ENCODE assay signal across 29 cellular contexts in genomic region chr18:36175481-36175880, GRCh38. TPM values are rescaled to one million over a fixed set of nuclear protein-coding genes. Genes with fewer than 3 reads are reported as not detected.
DNase-seq lines count a peak whose midpoint lies in the region; ATAC-seq, FAIRE-seq and TF ChIP-seq lines count a peak whose summit lies in the region.
"Had no signal": no experiment of that assay in that cellular context is flagged by ENCODE, and none has a peak within 500 bp of the region (broad histone marks: within the 10 kb centered on the region; RNA-seq: fewer than 3 reads in every experiment).

No MANE protein-coding gene starts in this region.

- ATAC-seq in activated naive CD8-positive, alpha-beta T cell treated with anti-CD3 and anti-CD28 coated beads, Interleukin-2, amount 50 U/mL, for 24 hours = no peak
- ATAC-seq in K562 = no peak
- peak; percentile 46 for ATAC-seq in HepG2
- ATAC-seq in stimulated activated naive B cell treated with anti-CD40 and anti-IgM and Interleukin-4, amounts not matched to agents 10 μg/mL and 1 μg/mL and 100 μg/mL, for 72 hours (replicated peaks) = no peak
- no peak for ATAC-seq in gastrocnemius medialis
- no peak for ATAC-seq in HG02763 (IDR thresholded peaks at IDR 0.05; ENCODE audit: unreplicated experiment)
- ATAC-seq: activated CD8-positive, alpha-beta T cell treated with anti-CD3 and anti-CD28 coated beads, Interleukin-2, amount 10 ng/mL, durations not matched to agents 7 days and 5 days; gastroesophageal sphincter had no signal

- H3K27ac ChIP-seq in K562 (ENCODE audit: extremely low read depth, low read depth, low read length) (no peak overlapping the region), HepG2 (ENCODE audit: extremely low read length, insufficient read depth, low read length) (peak overlapping the region; percentile 81), gastrocnemius medialis (no peak overlapping the region)
- H3K27ac ChIP-seq: gastroesophageal sphincter, neural progenitor cell, parathyroid adenoma, thyroid gland, vagina, WERI-Rb-1 had no signal

- no TSS peak for BruUV-seq in K562 (replicated peaks; lab: Mats Ljungman, UMichigan)
- BruUV-seq in HepG2 (replicated peaks; lab: Mats Ljungman, UMichigan) = no TSS peak

- no peaks in the 10 kb centered on the region for H3K9me1 ChIP-seq in K562 (ENCODE audit: control insufficient read depth, insufficient read depth, low read length)

- H3K27ac Mint-ChIP-seq in activated naive CD8-positive, alpha-beta T cell = peak overlapping the region; percentile 22
- no peak overlapping the region for H3K27ac Mint-ChIP-seq in activated naive CD8-positive, alpha-beta T cell treated with anti-CD3 and anti-CD28 coated beads, Interleukin-2, amount 50 U/mL, for 24 hours
- H3K27ac Mint-ChIP-seq in stimulated activated naive B cell treated with anti-CD40 and anti-IgM and Interleukin-4, amounts not matched to agents 10 μg/mL and 1 μg/mL and 100 μg/mL, for 72 hours = peak overlapping the region; percentile 3
- H3K27ac Mint-ChIP-seq: activated CD8-positive, alpha-beta T cell treated with anti-CD3 and anti-CD28 coated beads, Interleukin-2, amount 10 ng/mL, durations not matched to agents 7 days and 5 days; B cell; H9; memory B cell; neural progenitor cell had no signal

- 75% methylated on average over 1 of the region's 1 CpG for WGBS in K562 (ENCODE audit: insufficient coverage, low coverage, missing lambda C conversion rate)
- WGBS in HepG2 (ENCODE audit: low lambda C conversion rate) = 67% methylated on average over 1 of the region's 1 CpG

- H3K27me3 Mint-ChIP-seq in activated naive CD8-positive, alpha-beta T cell = no peaks in the 10 kb centered on the region
- H3K27me3 Mint-ChIP-seq in activated naive CD8-positive, alpha-beta T cell treated with anti-CD3 and anti-CD28 coated beads, Interleukin-2, amount 50 U/mL, for 24 hours = no peaks in the 10 kb centered on the region
- H3K27me3 Mint-ChIP-seq in stimulated activated naive B cell treated with anti-CD40 and anti-IgM and Interleukin-4, amounts not matched to agents 10 μg/mL and 1 μg/mL and 100 μg/mL, for 72 hours = no peaks in the 10 kb centered on the region
- H3K27me3 Mint-ChIP-seq: B cell, brain, memory B cell had no signal

- H2AFZ ChIP-seq in K562 (ENCODE audit: low read depth, low read length) (no peak overlapping the region), HepG2 (ENCODE audit: low read length) (no peak overlapping the region)
- H2AFZ ChIP-seq: neural progenitor cell, parathyroid adenoma had no signal

- no peak overlapping the region for H3K4me3 Mint-ChIP-seq in activated naive CD8-positive, alpha-beta T cell
- H3K4me3 Mint-ChIP-seq in activated naive CD8-positive, alpha-beta T cell treated with anti-CD3 and anti-CD28 coated beads, Interleukin-2, amount 50 U/mL, for 24 hours = no peak overlapping the region
- no peak overlapping the region for H3K4me3 Mint-ChIP-seq in stimulated activated naive B cell treated with anti-CD40 and anti-IgM and Interleukin-4, amounts not matched to agents 10 μg/mL and 1 μg/mL and 100 μg/mL, for 72 hours
- H3K4me3 Mint-ChIP-seq: activated CD8-positive, alpha-beta T cell treated with anti-CD3 and anti-CD28 coated beads, Interleukin-2, amount 10 ng/mL, durations not matched to agents 7 days and 5 days; B cell; brain; H9; memory B cell; neural progenitor cell had no signal

- POLR2A ChIA-PET in K562 (lab: Yijun Ruan, JAX) = interaction anchor here (1.0 to 2.1 kb wide), 6 partner anchors 11 to 37 kb away, joined by 3 to 7 read pairs (median 3); partner anchors contain the start of gene MOCOS
- POLR2A ChIA-PET in HepG2 (lab: Yijun Ruan, JAX) = interaction anchor here (0.6 to 4.5 kb wide), 7 partner anchors 9 to 97 kb away, joined by 3 to 103 read pairs (median 6); partner anchors contain the start of genes ELP2, MOCOS and SLC39A6

- CTCF ChIA-PET in K562 (lab: Yijun Ruan, JAX; ENCODE audit: low intra/inter-chr PET ratio) (no interaction called here), HepG2 (lab: Yijun Ruan, JAX; ENCODE audit: low intra/inter-chr PET ratio, low total read pairs) (no interaction called here)

- no peak for TF ChIP-seq RAD21 in K562 (CRISPR knock-in tag; conservative IDR thresholded peaks at IDR 0.05 in 1 of 2, IDR thresholded peaks at IDR 0.05 in 1 of 2)
- no peak for TF ChIP-seq RAD21 in HepG2 (CRISPR knock-in tag; IDR thresholded peaks at IDR 0.05)

- H3K4me1 ChIP-seq in K562 (replicated peaks in 1 of 2; ENCODE audit: control insufficient read depth in 2 of 2, insufficient read depth in 2 of 2, low read length in 2 of 2) = peaks cover 0 to 12% of the 10 kb centered on the region in 2 experiments; a peak in 4 of 5 replicates
- peaks cover 66% of the 10 kb centered on the region for H3K4me1 ChIP-seq in HepG2 (ENCODE audit: insufficient read depth, low read length)
- peaks cover 0 to 9% of the 10 kb centered on the region in 2 donors for H3K4me1 ChIP-seq in gastrocnemius medialis
- H3K4me1 ChIP-seq: neural progenitor cell, parathyroid adenoma, vagina had no signal

- H3K79me2 ChIP-seq in K562 (ENCODE audit: control insufficient read depth, insufficient read depth, low read length) (no peaks in the 10 kb centered on the region), HepG2 (ENCODE audit: insufficient read depth, low read length) (no peaks in the 10 kb centered on the region)
- H3K79me2 ChIP-seq: parathyroid adenoma had no signal

- in situ Hi-C loops in K562 (cut with MboI) = no loop called here
- in situ Hi-C loops in HepG2 (cut with HindIII; ENCODE audit: extremely low pct_ligation_motif_present, low pct_unique_long_range_greater_than_20kb) = no loop called here
- in situ Hi-C loops in gastrocnemius medialis (cut with MboI; ENCODE audit: low sequenced_read_pairs in 4 of 4) = no loop called here

- TF ChIP-seq CTCF in K562 (IDR thresholded peaks at IDR 0.05 in 2 of 3, conservative IDR thresholded peaks at IDR 0.05 in 1 of 3; ENCODE audit: insufficient read depth in 2 of 3, low read depth in 1 of 3, low read length in 3 of 3) = no peak
- no peak for TF ChIP-seq CTCF in HepG2 (CRISPR knock-in tag; IDR thresholded peaks at IDR 0.05)
- no peak for TF ChIP-seq CTCF in gastrocnemius medialis (IDR thresholded peaks at IDR 0.05 in 4 of 5, conservative IDR thresholded peaks at IDR 0.05 in 1 of 5)
- TF ChIP-seq CTCF in D721Med (IDR thresholded peaks at IDR 0.05; ENCODE audit: insufficient read depth, missing control alignments) = no peak

- H3K27me3 ChIP-seq in K562 (ENCODE audit: control insufficient read depth in 2 of 2, insufficient read depth in 2 of 2, low read length in 2 of 2) (no peaks in the 10 kb centered on the region), HepG2 (ENCODE audit: control insufficient read depth in 1 of 2, insufficient read depth in 2 of 2, low read length in 2 of 2) (no peaks in the 10 kb centered on the region; a peak in 1 of 5 replicates), gastrocnemius medialis (no peaks in the 10 kb centered on the region)
- H3K27me3 ChIP-seq: gastroesophageal sphincter, neural progenitor cell, thyroid gland, vagina had no signal

- H3K36me3 ChIP-seq in K562 (ENCODE audit: control insufficient read depth, insufficient read depth, low read length) = peaks cover 66% of the 10 kb centered on the region
- peaks cover 12 to 34% of the 10 kb centered on the region in 2 experiments for H3K36me3 ChIP-seq in HepG2 (replicated peaks in 1 of 2; ENCODE audit: control insufficient read depth in 1 of 2, insufficient read depth in 2 of 2, low read length in 2 of 2)
- H3K36me3 ChIP-seq in gastrocnemius medialis = peaks cover 5 to 65% of the 10 kb centered on the region in 2 donors

- TF ChIP-seq EP300 in K562 (IDR thresholded peaks at IDR 0.05; ENCODE audit: low read length) (no peak), HepG2 (IDR thresholded peaks at IDR 0.05; ENCODE audit: low read depth in 2 of 2, low read length in 2 of 2) (no peak), HepG2 (CRISPR knock-in tag; IDR thresholded peaks at IDR 0.05; ENCODE audit: borderline replicate concordance) (no peak)

- H3K9me3 ChIP-seq in K562 (replicated peaks; ENCODE audit: control insufficient read depth, insufficient read depth, low read depth, low read length) (no peaks in the 10 kb centered on the region), HepG2 (ENCODE audit: low read length) (no peaks in the 10 kb centered on the region), gastrocnemius medialis (no peaks in the 10 kb centered on the region)
- H3K9me3 ChIP-seq: gastroesophageal sphincter, thyroid gland, vagina had no signal

- intact Hi-C loops in K562 (cut with micrococcal nuclease) (no loop called here), HepG2 (cut with micrococcal nuclease; ENCODE audit: unreplicated experiment) (no loop called here), gastrocnemius medialis (cut with DNase I; ENCODE audit: low total_unique reads) (no loop called here)

- H3K4me3 ChIP-seq in K562 = no peak overlapping the region
- H3K4me3 ChIP-seq in HepG2 (replicated peaks in 1 of 3; ENCODE audit: insufficient read depth in 1 of 3, low read depth in 2 of 3, low read length in 3 of 3) = no peak overlapping the region
- no peak overlapping the region for H3K4me3 ChIP-seq in gastrocnemius medialis
- H3K4me3 ChIP-seq: gastroesophageal sphincter, neural progenitor cell, smooth muscle cell, thyroid gland, vagina had no signal

- peaks cover 5% of the 10 kb centered on the region for H3K4me1 Mint-ChIP-seq in activated naive CD8-positive, alpha-beta T cell (ENCODE audit: low read depth)
- H3K4me1 Mint-ChIP-seq in activated naive CD8-positive, alpha-beta T cell treated with anti-CD3 and anti-CD28 coated beads, Interleukin-2, amount 50 U/mL, for 24 hours = peaks cover 7% of the 10 kb centered on the region
- H3K4me1 Mint-ChIP-seq in stimulated activated naive B cell treated with anti-CD40 and anti-IgM and Interleukin-4, amounts not matched to agents 10 μg/mL and 1 μg/mL and 100 μg/mL, for 72 hours = peaks cover 18 to 30% of the 10 kb centered on the region in 2 donors

- FAIRE-seq in K562 (lab: Jason Lieb, UNC) (no peak), HepG2 (lab: Jason Lieb, UNC) (no peak), D721Med (lab: Jason Lieb, UNC) (no peak)
- FAIRE-seq: G401.6 had no signal

- H3K4me2 ChIP-seq in K562 (ENCODE audit: insufficient read depth, low read length) (no peak overlapping the region), HepG2 (ENCODE audit: low read depth, low read length) (peak overlapping the region; percentile 8; the same call in 1 of the 2 replicates)
- H3K4me2 ChIP-seq: neural progenitor cell, smooth muscle cell had no signal

- no peaks in the 10 kb centered on the region for H3K9me3 Mint-ChIP-seq in activated naive CD8-positive, alpha-beta T cell (ENCODE audit: low read depth)
- H3K9me3 Mint-ChIP-seq in activated naive CD8-positive, alpha-beta T cell treated with anti-CD3 and anti-CD28 coated beads, Interleukin-2, amount 50 U/mL, for 24 hours = no peaks in the 10 kb centered on the region
- no peaks in the 10 kb centered on the region for H3K9me3 Mint-ChIP-seq in stimulated activated naive B cell treated with anti-CD40 and anti-IgM and Interleukin-4, amounts not matched to agents 10 μg/mL and 1 μg/mL and 100 μg/mL, for 72 hours
- H3K9me3 Mint-ChIP-seq: brain, H9, memory B cell, neural progenitor cell had no signal

- H3K9ac ChIP-seq in K562 (ENCODE audit: insufficient read depth in 1 of 2, low read depth in 2 of 2, low read length in 2 of 2) (no peak overlapping the region), HepG2 (ENCODE audit: insufficient read depth, low read depth, low read length) (peak overlapping the region; percentile 39)
- H3K9ac ChIP-seq: neural progenitor cell, parathyroid adenoma had no signal

- TF ChIP-seq POLR2A in K562 (conservative IDR thresholded peaks at IDR 0.05) = 0 out of 2 replicates have a peak, but pooled peaks have one; percentile 29
- no peak for TF ChIP-seq POLR2A in HepG2 (IDR thresholded peaks at IDR 0.05; ENCODE audit: insufficient read depth in 1 of 2, low read depth in 2 of 2, low read length in 2 of 2)
- TF ChIP-seq POLR2A in gastrocnemius medialis (IDR thresholded peaks at IDR 0.05) = no peak

- H4K20me1 ChIP-seq in K562 (replicated peaks; ENCODE audit: control insufficient read depth, insufficient read depth, low read length) = no peaks in the 10 kb centered on the region
- no peaks in the 10 kb centered on the region for H4K20me1 ChIP-seq in HepG2 (ENCODE audit: insufficient read depth, low read length)

- DNase-seq in activated naive CD8-positive, alpha-beta T cell treated with anti-CD3 and anti-CD28 coated beads, Interleukin-2, amount 50 U/mL, for 24 hours = no peak
- DNase-seq in K562 (ENCODE audit: extremely low read depth in 1 of 4, low spot score in 3 of 4) = no peak
- no peak for DNase-seq in HepG2 (ENCODE audit: low spot score)
- DNase-seq in stimulated activated naive B cell treated with anti-CD40 and anti-IgM and Interleukin-4, amounts not matched to agents 10 μg/mL and 1 μg/mL and 100 μg/mL, for 72 hours = no peak
- no peak for DNase-seq in gastrocnemius medialis
- DNase-seq in D721Med (ENCODE audit: insufficient read length, low spot score) = no peak
- DNase-seq: activated CD4-positive, alpha-beta T cell treated with anti-CD3 and anti-CD28 coated beads for 4 hours; activated CD8-positive, alpha-beta T cell treated with anti-CD3 and anti-CD28 coated beads, Interleukin-2, amount 10 ng/mL, durations not matched to agents 7 days and 5 days; activated gamma-delta T cell; H9; hippocampal formation; NCI-H1092; NCI-H1694; NCI-H446 treated with DMSO at 0.1 percent for 48 hours; NCI-H774; retina; thyroid gland; WERI-Rb-1 had no signal

- H3K36me3 Mint-ChIP-seq in activated naive CD8-positive, alpha-beta T cell = peaks cover 7% of the 10 kb centered on the region
- H3K36me3 Mint-ChIP-seq in activated naive CD8-positive, alpha-beta T cell treated with anti-CD3 and anti-CD28 coated beads, Interleukin-2, amount 50 U/mL, for 24 hours (ENCODE audit: low read depth) = peaks cover 41% of the 10 kb centered on the region
- peaks cover 30 to 43% of the 10 kb centered on the region in 2 donors for H3K36me3 Mint-ChIP-seq in stimulated activated naive B cell treated with anti-CD40 and anti-IgM and Interleukin-4, amounts not matched to agents 10 μg/mL and 1 μg/mL and 100 μg/mL, for 72 hours

RNA-seq across cellular contexts. Expression of gene MOCOS, which starts 11.8 kb away (rescaled TPM):
- total RNA-seq in K562 (2011; cell fraction: chromatin; rRNA removed; ENCODE audit: low replicate concordance) = 13.8 and 19.3 TPM in 2 replicates
- total RNA-seq in K562 (2011; cell fraction: nucleolus; rRNA removed) = 11.7 and 12.5 TPM in 2 replicates
- total RNA-seq in K562 (2011; cell fraction: nucleoplasm; rRNA removed) = 13.4 and 14.2 TPM in 2 replicates
- total RNA-seq in K562 (2014; rRNA removed) (8.4 and 11.8 TPM in 2 replicates), K562 (2014; rRNA removed; fragmentation: Illumina TruSeq; extraction: Trizol) (11.5 and 11.8 TPM in 2 replicates), K562 (2015; rRNA removed; fragmentation: Illumina TruSeq; extraction: Trizol) (7.7 TPM in 2 replicates), K562 (2021) (12.4 TPM in 2 replicates), HepG2 (2016; rRNA removed; fragmentation: Illumina TruSeq; extraction: Trizol) (15.4 and 20.0 TPM in 2 replicates), gastrocnemius medialis (1 to 10 TPM in 1 of 4 donors, under 1 TPM in 3; 0.46 to 2.8 (median 0.73) TPM)
- polyA plus RNA-seq in K562 (2011; rRNA removed) (8.1 and 8.6 TPM in 2 replicates), K562 (2014; fragmentation: Illumina TruSeq; extraction: Trizol) (8.4 and 9.2 TPM in 2 replicates), K562 (2014; fragmentation: Nextera tagmentation; extraction: Ambion mirVana) (1 to 10 TPM; 4.5 to 4.6 TPM), K562 (2014; rRNA removed) (9.1 and 12.1 TPM in 2 replicates), HepG2 (2011; rRNA removed) (7.7 and 10.1 TPM in 2 replicates)
- polyA plus RNA-seq in K562 (2011; cell fraction: cytosol; rRNA removed) = 6.4 and 6.8 TPM in 2 replicates
- 11.0 and 12.3 TPM in 2 replicates for polyA plus RNA-seq in K562 (2011; cell fraction: nucleus; rRNA removed)
- polyA plus RNA-seq in K562 (2012) = 6.5 and 17.9 TPM in 2 replicates
- polyA minus RNA-seq in K562 (2011; rRNA and poly(A)+ RNA removed) = 10.8 and 12.7 TPM in 2 replicates
- polyA minus RNA-seq in K562 (2011; cell fraction: cytosol; rRNA and poly(A)+ RNA removed) = 6.4 and 6.6 TPM in 2 replicates
- polyA minus RNA-seq in K562 (2011; cell fraction: nucleus; rRNA and poly(A)+ RNA removed) = 7.4 and 11.7 TPM in 2 replicates
- total RNA-seq in HepG2 (2016; cell fraction: cytosol; rRNA removed; fragmentation: Illumina TruSeq; extraction: Trizol; ENCODE audit: low read depth) = 6.6 TPM in 2 replicates
- 16.3 and 19.1 TPM in 2 replicates for total RNA-seq in HepG2 (2016; cell fraction: insoluble cytoplasmic fraction; rRNA removed; fragmentation: Illumina TruSeq; extraction: Trizol)
- total RNA-seq in HepG2 (2016; cell fraction: membrane; rRNA removed; fragmentation: Illumina TruSeq; extraction: Trizol) = 9.0 TPM in 2 replicates
- total RNA-seq in HepG2 (2016; cell fraction: nucleus; rRNA removed; fragmentation: Illumina TruSeq; extraction: Trizol) = 10.5 and 13.5 TPM in 2 replicates
- polyA plus RNA-seq in HepG2 (2011; cell fraction: cytosol; rRNA removed) = 6.0 and 7.8 TPM in 2 replicates
- polyA plus RNA-seq in HepG2 (2011; cell fraction: nucleus; rRNA removed) = 9.4 and 10.7 TPM in 2 replicates
- 7.5 and 8.7 TPM in 2 replicates for polyA plus RNA-seq in HepG2 (2012)
- 2.9 and 3.1 TPM in 2 replicates for polyA plus RNA-seq in HepG2 (2016; cell fraction: cytosol; fragmentation: Illumina TruSeq; extraction: Trizol; ENCODE audit: low read depth)
- 21.6 and 25.3 TPM in 2 replicates for polyA plus RNA-seq in HepG2 (2016; cell fraction: insoluble cytoplasmic fraction; fragmentation: Illumina TruSeq; extraction: Trizol; ENCODE audit: low read depth)
- 7.1 and 8.1 TPM in 2 replicates for polyA plus RNA-seq in HepG2 (2016; cell fraction: membrane; fragmentation: Illumina TruSeq; extraction: Trizol; ENCODE audit: low read depth)
- polyA plus RNA-seq in HepG2 (2016; cell fraction: nucleus; fragmentation: Illumina TruSeq; extraction: Trizol; ENCODE audit: insufficient read depth, low read depth) = 13.4 and 18.9 TPM in 2 replicates
- 28.6 and 205 TPM in 2 replicates for polyA minus RNA-seq in HepG2 (2011; rRNA and poly(A)+ RNA removed; ENCODE audit: low replicate concordance)
- 9.8 and 12.9 TPM in 2 replicates for polyA minus RNA-seq in HepG2 (2011; cell fraction: cytosol; rRNA and poly(A)+ RNA removed)
- 16.5 and 21.5 TPM in 2 replicates for polyA minus RNA-seq in HepG2 (2011; cell fraction: nucleus; rRNA and poly(A)+ RNA removed)

RNA-seq across cellular contexts. Expression of gene ELP2, which starts 45.8 kb away (rescaled TPM):
- total RNA-seq in K562 (2011; cell fraction: chromatin; rRNA removed; ENCODE audit: low replicate concordance) = 409 and 679 TPM in 2 replicates
- 246 and 294 TPM in 2 replicates for total RNA-seq in K562 (2011; cell fraction: nucleolus; rRNA removed)
- total RNA-seq in K562 (2011; cell fraction: nucleoplasm; rRNA removed) = 383 and 472 TPM in 2 replicates
- 156 and 158 TPM in 2 replicates for total RNA-seq in K562 (2014; rRNA removed)
- 123 and 139 TPM in 2 replicates for total RNA-seq in K562 (2014; rRNA removed; fragmentation: Illumina TruSeq; extraction: Trizol)
- total RNA-seq in K562 (2015; rRNA removed; fragmentation: Illumina TruSeq; extraction: Trizol) = 72.8 and 76.8 TPM in 2 replicates
- 140 and 148 TPM in 2 replicates for total RNA-seq in K562 (2021)
- polyA plus RNA-seq in K562 (2011; rRNA removed) = 188 and 192 TPM in 2 replicates
- 42.9 and 93.6 TPM in 2 replicates for polyA plus RNA-seq in K562 (2011; cell fraction: cytosol; rRNA removed)
- 181 and 221 TPM in 2 replicates for polyA plus RNA-seq in K562 (2011; cell fraction: nucleus; rRNA removed)
- 133 and 141 TPM in 2 replicates for polyA plus RNA-seq in K562 (2012)
- polyA plus RNA-seq in K562 (2014; fragmentation: Illumina TruSeq; extraction: Trizol) = 87.4 and 96.0 TPM in 2 replicates
- polyA plus RNA-seq in K562 (2014; fragmentation: Nextera tagmentation; extraction: Ambion mirVana) = 100 to 1,000 TPM; 146 to 172 TPM
- polyA plus RNA-seq in K562 (2014; rRNA removed) = 84.0 and 94.8 TPM in 2 replicates
- 262 and 352 TPM in 2 replicates for polyA minus RNA-seq in K562 (2011; rRNA and poly(A)+ RNA removed)
- polyA minus RNA-seq in K562 (2011; cell fraction: cytosol; rRNA and poly(A)+ RNA removed) = 73.4 and 77.3 TPM in 2 replicates
- 158 and 260 TPM in 2 replicates for polyA minus RNA-seq in K562 (2011; cell fraction: nucleus; rRNA and poly(A)+ RNA removed)
- 100 and 121 TPM in 2 replicates for total RNA-seq in HepG2 (2016; rRNA removed; fragmentation: Illumina TruSeq; extraction: Trizol)
- 22.9 and 29.1 TPM in 2 replicates for total RNA-seq in HepG2 (2016; cell fraction: cytosol; rRNA removed; fragmentation: Illumina TruSeq; extraction: Trizol; ENCODE audit: low read depth)
- 97.6 and 122 TPM in 2 replicates for total RNA-seq in HepG2 (2016; cell fraction: insoluble cytoplasmic fraction; rRNA removed; fragmentation: Illumina TruSeq; extraction: Trizol)
- total RNA-seq in HepG2 (2016; cell fraction: membrane; rRNA removed; fragmentation: Illumina TruSeq; extraction: Trizol) = 29.2 and 32.8 TPM in 2 replicates
- 120 and 133 TPM in 2 replicates for total RNA-seq in HepG2 (2016; cell fraction: nucleus; rRNA removed; fragmentation: Illumina TruSeq; extraction: Trizol)
- polyA plus RNA-seq in HepG2 (2011; rRNA removed) = 85.0 and 98.7 TPM in 2 replicates
- 45.2 and 52.1 TPM in 2 replicates for polyA plus RNA-seq in HepG2 (2011; cell fraction: cytosol; rRNA removed)
- polyA plus RNA-seq in HepG2 (2011; cell fraction: nucleus; rRNA removed) = 82.7 and 92.7 TPM in 2 replicates
- 91.8 and 96.5 TPM in 2 replicates for polyA plus RNA-seq in HepG2 (2012)
- 7.6 and 9.7 TPM in 2 replicates for polyA plus RNA-seq in HepG2 (2016; cell fraction: cytosol; fragmentation: Illumina TruSeq; extraction: Trizol; ENCODE audit: low read depth)
- polyA plus RNA-seq in HepG2 (2016; cell fraction: insoluble cytoplasmic fraction; fragmentation: Illumina TruSeq; extraction: Trizol; ENCODE audit: low read depth) = 72.7 and 77.3 TPM in 2 replicates
- 13.0 and 14.3 TPM in 2 replicates for polyA plus RNA-seq in HepG2 (2016; cell fraction: membrane; fragmentation: Illumina TruSeq; extraction: Trizol; ENCODE audit: low read depth)
- 146 and 148 TPM in 2 replicates for polyA plus RNA-seq in HepG2 (2016; cell fraction: nucleus; fragmentation: Illumina TruSeq; extraction: Trizol; ENCODE audit: insufficient read depth, low read depth)
- 232 and 371 TPM in 2 replicates for polyA minus RNA-seq in HepG2 (2011; rRNA and poly(A)+ RNA removed; ENCODE audit: low replicate concordance)
- polyA minus RNA-seq in HepG2 (2011; cell fraction: cytosol; rRNA and poly(A)+ RNA removed) = 33.5 and 40.7 TPM in 2 replicates
- 216 and 227 TPM in 2 replicates for polyA minus RNA-seq in HepG2 (2011; cell fraction: nucleus; rRNA and poly(A)+ RNA removed)
- total RNA-seq in gastrocnemius medialis = 10 to 100 TPM; 23.7 to 51.0 (median 42.8) TPM

RNA-seq across cellular contexts. Expression of gene SLC39A6, which starts 46.3 kb away (rescaled TPM):
- total RNA-seq in K562 (2011; cell fraction: chromatin; rRNA removed; ENCODE audit: low replicate concordance) = 16.4 and 23.0 TPM in 2 replicates
- 16.7 and 19.2 TPM in 2 replicates for total RNA-seq in K562 (2011; cell fraction: nucleolus; rRNA removed)
- 18.1 and 19.9 TPM in 2 replicates for total RNA-seq in K562 (2011; cell fraction: nucleoplasm; rRNA removed)
- total RNA-seq in K562 (2014; rRNA removed) (17.4 and 21.1 TPM in 2 replicates), K562 (2014; rRNA removed; fragmentation: Illumina TruSeq; extraction: Trizol) (19.9 and 20.9 TPM in 2 replicates), K562 (2015; rRNA removed; fragmentation: Illumina TruSeq; extraction: Trizol) (19.0 and 20.6 TPM in 2 replicates), K562 (2021) (13.2 and 14.0 TPM in 2 replicates), HepG2 (2016; rRNA removed; fragmentation: Illumina TruSeq; extraction: Trizol) (30.6 and 41.7 TPM in 2 replicates), gastrocnemius medialis (10 to 100 TPM; 16.7 to 24.7 (median 18.3) TPM)
- polyA plus RNA-seq in K562 (2011; rRNA removed) (16.7 and 17.8 TPM in 2 replicates), K562 (2014; fragmentation: Illumina TruSeq; extraction: Trizol) (22.1 and 23.8 TPM in 2 replicates), K562 (2014; fragmentation: Nextera tagmentation; extraction: Ambion mirVana) (1 to 10 TPM; 5.6 to 6.6 TPM), K562 (2014; rRNA removed) (13.2 and 13.8 TPM in 2 replicates), HepG2 (2011; rRNA removed) (53.5 and 59.2 TPM in 2 replicates)
- 11.3 and 13.7 TPM in 2 replicates for polyA plus RNA-seq in K562 (2011; cell fraction: cytosol; rRNA removed)
- 14.2 and 16.8 TPM in 2 replicates for polyA plus RNA-seq in K562 (2011; cell fraction: nucleus; rRNA removed)
- 8.7 and 10.7 TPM in 2 replicates for polyA plus RNA-seq in K562 (2012)
- polyA minus RNA-seq in K562 (2011; rRNA and poly(A)+ RNA removed) = 26.3 and 34.2 TPM in 2 replicates
- polyA minus RNA-seq in K562 (2011; cell fraction: cytosol; rRNA and poly(A)+ RNA removed) = 5.0 and 5.6 TPM in 2 replicates
- 7.3 and 11.8 TPM in 2 replicates for polyA minus RNA-seq in K562 (2011; cell fraction: nucleus; rRNA and poly(A)+ RNA removed)
- 4.5 and 4.8 TPM in 2 replicates for total RNA-seq in HepG2 (2016; cell fraction: cytosol; rRNA removed; fragmentation: Illumina TruSeq; extraction: Trizol; ENCODE audit: low read depth)
- total RNA-seq in HepG2 (2016; cell fraction: insoluble cytoplasmic fraction; rRNA removed; fragmentation: Illumina TruSeq; extraction: Trizol) = 30.1 and 41.9 TPM in 2 replicates
- total RNA-seq in HepG2 (2016; cell fraction: membrane; rRNA removed; fragmentation: Illumina TruSeq; extraction: Trizol) = 15.0 and 16.1 TPM in 2 replicates
- 43.0 and 47.6 TPM in 2 replicates for total RNA-seq in HepG2 (2016; cell fraction: nucleus; rRNA removed; fragmentation: Illumina TruSeq; extraction: Trizol)
- polyA plus RNA-seq in HepG2 (2011; cell fraction: cytosol; rRNA removed) = 39.3 and 51.6 TPM in 2 replicates
- polyA plus RNA-seq in HepG2 (2011; cell fraction: nucleus; rRNA removed) = 21.3 and 24.4 TPM in 2 replicates
- 27.8 and 30.5 TPM in 2 replicates for polyA plus RNA-seq in HepG2 (2012)
- 2.1 and 2.7 TPM in 2 replicates for polyA plus RNA-seq in HepG2 (2016; cell fraction: cytosol; fragmentation: Illumina TruSeq; extraction: Trizol; ENCODE audit: low read depth)
- 21.0 and 25.3 TPM in 2 replicates for polyA plus RNA-seq in HepG2 (2016; cell fraction: insoluble cytoplasmic fraction; fragmentation: Illumina TruSeq; extraction: Trizol; ENCODE audit: low read depth)
- polyA plus RNA-seq in HepG2 (2016; cell fraction: membrane; fragmentation: Illumina TruSeq; extraction: Trizol; ENCODE audit: low read depth) = 6.7 and 7.1 TPM in 2 replicates
- 40.3 and 40.6 TPM in 2 replicates for polyA plus RNA-seq in HepG2 (2016; cell fraction: nucleus; fragmentation: Illumina TruSeq; extraction: Trizol; ENCODE audit: insufficient read depth, low read depth)
- 47.6 and 205 TPM in 2 replicates for polyA minus RNA-seq in HepG2 (2011; rRNA and poly(A)+ RNA removed; ENCODE audit: low replicate concordance)
- 21.0 and 24.8 TPM in 2 replicates for polyA minus RNA-seq in HepG2 (2011; cell fraction: cytosol; rRNA and poly(A)+ RNA removed)
- polyA minus RNA-seq in HepG2 (2011; cell fraction: nucleus; rRNA and poly(A)+ RNA removed) = 22.9 and 37.0 TPM in 2 replicates
